Comparison of ENCODE assay signal across 9 cellular contexts in the genomic region with DNA sequence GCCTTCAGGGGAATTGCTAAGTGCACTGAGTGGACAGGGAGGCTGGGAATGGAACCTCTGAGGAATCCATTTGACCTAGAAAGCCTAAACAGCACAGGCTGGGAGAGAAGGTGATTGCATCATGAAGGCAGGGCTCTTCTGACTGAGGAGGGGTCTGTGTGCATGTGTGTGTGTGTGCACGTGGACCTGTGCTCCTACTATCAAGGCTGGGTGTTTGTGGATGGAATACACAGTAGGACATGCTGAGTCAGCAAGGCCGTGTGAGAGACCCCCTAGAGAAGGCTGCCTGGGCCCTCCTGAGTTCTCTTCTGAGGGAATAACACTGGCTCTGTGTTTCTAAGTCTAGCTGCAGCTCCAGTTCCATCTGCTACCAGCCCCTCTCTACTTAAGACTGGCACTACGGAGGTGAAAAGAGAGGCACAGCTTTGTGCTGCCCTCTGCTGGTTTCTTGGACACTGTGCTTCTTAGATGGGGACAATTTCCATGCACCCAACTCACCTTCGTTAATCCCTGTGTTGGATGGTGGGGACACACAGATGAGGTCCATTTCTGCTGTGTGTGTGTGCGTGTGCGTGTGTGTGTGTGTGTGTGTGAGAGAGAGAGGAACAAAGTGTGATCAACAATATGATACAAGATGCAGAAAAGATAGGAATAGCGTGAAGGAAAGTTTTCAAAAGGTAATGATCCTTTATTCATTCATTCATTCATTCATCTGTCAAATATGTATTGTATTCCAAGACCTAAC. TPM values are rescaled to one million over a fixed set of nuclear protein-coding genes. Genes with fewer than 3 reads are reported as not detected.
A peak's percentile ranks its signal among the peaks of the same experiment; 100 is the strongest.
DNase-seq lines count a peak whose midpoint lies in the region; ATAC-seq and TF ChIP-seq lines count a peak whose summit lies in the region.
"Had no signal": no experiment of that assay in that cellular context is flagged by ENCODE, and none has a peak within 500 bp of the region (broad histone marks: within the 10 kb centered on the region; RNA-seq: fewer than 3 reads in every experiment).

No MANE protein-coding gene starts in this region.

- H3K4me1 ChIP-seq in Loucy (ENCODE audit: insufficient read depth, low read length, poor library complexity, severe bottlenecking): peaks cover 6% of the 10 kb centered on the region
- peaks cover 0 to 3% of the 10 kb centered on the region in 2 donors for H3K4me1 ChIP-seq in thyroid gland

- no peaks in the 10 kb centered on the region for H3K36me3 ChIP-seq in Loucy (ENCODE audit: insufficient read depth, low read length)
- no peaks in the 10 kb centered on the region for H3K36me3 ChIP-seq in thyroid gland

- H3K9ac ChIP-seq in Loucy (ENCODE audit: low read depth, low read length, poor library complexity, severe bottlenecking): no peak overlapping the region

- 17 to 21% methylated on average over 7 of the region's 7 CpGs for WGBS in thyroid gland, 2 donors

- H3K9me3 ChIP-seq in Loucy (ENCODE audit: insufficient read depth, low read depth, low read length) (no peaks in the 10 kb centered on the region), thyroid gland (no peaks in the 10 kb centered on the region)

- H3K27me3 Mint-ChIP-seq in activated T-cell treated with anti-CD3 and anti-CD28 coated beads, Interleukin-2, amount 50 U/mL, for 4 hours (ENCODE audit: low read depth): peaks cover 42% of the 10 kb centered on the region

- peaks cover 5% of the 10 kb centered on the region for H3K4me1 Mint-ChIP-seq in activated T-cell treated with anti-CD3 and anti-CD28 coated beads, Interleukin-2, amount 50 U/mL, for 4 hours (ENCODE audit: low read depth)
- H3K4me1 Mint-ChIP-seq: activated naive CD4-positive, alpha-beta T cell treated with anti-CD3 and anti-CD28 coated beads, Interleukin-2, amount 50 U/mL, for 24 hours had no signal

- no peak overlapping the region for H3K4me2 ChIP-seq in Loucy (ENCODE audit: low read depth, low read length, poor library complexity, severe bottlenecking)

- no peaks in the 10 kb centered on the region for H3K36me3 Mint-ChIP-seq in activated T-cell treated with anti-CD3 and anti-CD28 coated beads, Interleukin-2, amount 50 U/mL, for 4 hours (ENCODE audit: insufficient read depth)
- H3K36me3 Mint-ChIP-seq: activated naive CD4-positive, alpha-beta T cell treated with anti-CD3 and anti-CD28 coated beads, Interleukin-2, amount 50 U/mL, for 24 hours had no signal

- H2AFZ ChIP-seq in Loucy (ENCODE audit: low read length): no peak overlapping the region; the same call in 1 of the 2 replicates

- TF ChIP-seq POLR2A in thyroid gland (IDR thresholded peaks at IDR 0.05): no peak

- no peaks in the 10 kb centered on the region for H3K9me2 ChIP-seq in Loucy (replicated peaks; ENCODE audit: low read depth, low read length)

- H3K27ac ChIP-seq in thyroid gland: no peak overlapping the region

- peak; percentile 94 for TF ChIP-seq CTCF in Loucy (conservative IDR thresholded peaks at IDR 0.05; ENCODE audit: low read length)
- peak; percentile 22 to 87 (median 76) for TF ChIP-seq CTCF in thyroid gland (IDR thresholded peaks at IDR 0.05)

- H4K20me1 ChIP-seq in Loucy (ENCODE audit: insufficient read depth, low read length, poor library complexity, severe bottlenecking): no peaks in the 10 kb centered on the region

- intact Hi-C loops in thyroid gland (cut with DNase I): loop anchor here (5.0 to 10.0 kb wide), 4 partner anchors 103 to 250 kb away; a partner anchor contains a TSS

- H3K9me3 Mint-ChIP-seq in activated T-cell treated with anti-CD3 and anti-CD28 coated beads, Interleukin-2, amount 50 U/mL, for 4 hours: peaks cover 3% of the 10 kb centered on the region
- H3K9me3 Mint-ChIP-seq: activated naive CD4-positive, alpha-beta T cell treated with anti-CD3 and anti-CD28 coated beads, Interleukin-2, amount 50 U/mL, for 24 hours had no signal

- no peak overlapping the region for H3K4me3 Mint-ChIP-seq in activated T-cell treated with anti-CD3 and anti-CD28 coated beads, Interleukin-2, amount 50 U/mL, for 4 hours
- H3K4me3 Mint-ChIP-seq: activated naive CD4-positive, alpha-beta T cell treated with anti-CD3 and anti-CD28 coated beads, Interleukin-2, amount 50 U/mL, for 24 hours had no signal

- DNase-seq in DMS 273 treated with DMSO at 0.1 percent for 48 hours (lab: John Stamatoyannopoulos, UW): peak; percentile 44
- DNase-seq in RKO (ENCODE audit: low spot score): peak; percentile 80
- peak; percentile 56 for DNase-seq in activated T-cell treated with anti-CD3 and anti-CD28 coated beads, Interleukin-2, amount 50 U/mL, for 4 hours
- DNase-seq in fibroblast of the conjunctiva (ENCODE audit: low read depth): peak; percentile 82
- peak; percentile 7 for DNase-seq in occipital lobe (lab: John Stamatoyannopoulos, UW)
- peak; percentile 72 to 75 for DNase-seq in thyroid gland

- H3K27me3 ChIP-seq in Loucy (ENCODE audit: insufficient read depth, low read length, poor library complexity, severe bottlenecking): no peaks in the 10 kb centered on the region
- no peaks in the 10 kb centered on the region for H3K27me3 ChIP-seq in thyroid gland

- H3K79me2 ChIP-seq in Loucy (ENCODE audit: insufficient read depth, low read length): no peaks in the 10 kb centered on the region

- H3K4me3 ChIP-seq in Loucy (ENCODE audit: low read length, poor library complexity, severe bottlenecking): no peak overlapping the region
- H3K4me3 ChIP-seq in thyroid gland (replicated peaks in 1 of 3): no peak overlapping the region

- no peaks in the 10 kb centered on the region for H3F3A ChIP-seq in Loucy (ENCODE audit: low read depth)

- ATAC-seq in GM21786 (IDR thresholded peaks at IDR 0.05; ENCODE audit: unreplicated experiment): peak; percentile 82
- ATAC-seq in activated T-cell treated with anti-CD3 and anti-CD28 coated beads, Interleukin-2, amount 50 U/mL, for 4 hours: peak; percentile 94 to 99

RNA-seq across cellular contexts. Expression of a gene that starts 6.2 kb away (rescaled TPM):
- 10 to 100 TPM; 46.8 to 48.6 (median 48.4) TPM for total RNA-seq in activated T-cell treated with anti-CD3 and anti-CD28 coated beads, Interleukin-2, amount 50 U/mL, for 4 hours
- total RNA-seq in occipital lobe: 13.6 TPM
- total RNA-seq in thyroid gland: 100 to 1,000 TPM; 129 to 162 (median 138) TPM

RNA-seq across cellular contexts. Expression of a gene that starts 53.5 kb away (rescaled TPM):
- total RNA-seq in activated T-cell treated with anti-CD3 and anti-CD28 coated beads, Interleukin-2, amount 50 U/mL, for 4 hours: not detected
- not detected for total RNA-seq in occipital lobe
- total RNA-seq in thyroid gland: 1 to 10 TPM in 1 of 4 donors, not detected in 3; 2.1 TPM

RNA-seq across cellular contexts. Expression of a gene that starts 57.0 kb away (rescaled TPM):
- total RNA-seq in activated T-cell treated with anti-CD3 and anti-CD28 coated beads, Interleukin-2, amount 50 U/mL, for 4 hours: 10 to 100 TPM; 35.7 to 42.5 (median 39.3) TPM
- total RNA-seq in occipital lobe (37.7 TPM), thyroid gland (10 to 100 TPM; 48.0 to 85.6 (median 56.3) TPM)

Comparison
In these comparisons a context has a peak if more than half of its experiments do, and no peak if none do; other contexts are left out.
1. DNase-seq: peak in every context shown above with its lines; median percentile 82 in fibroblast of the conjunctiva; 80 in RKO; 74 in thyroid gland; 56 in activated T-cell treated with anti-CD3 and anti-CD28 coated beads, Interleukin-2, amount 50 U/mL, for 4 hours; 44 in DMS 273 treated with DMSO at 0.1 percent for 48 hours; 7 in occipital lobe.